19 cellular contexts compared by ENCODE assay signal in genomic region chr18:54206447-54206846, GRCh38. TPM values are rescaled to one million over a fixed set of nuclear protein-coding genes. Genes with fewer than 3 reads are reported as not detected.
DNase-seq lines count a peak whose midpoint lies in the region; ATAC-seq and TF ChIP-seq lines count a peak whose summit lies in the region.
"Had no signal": no experiment of that assay in that cellular context is flagged by ENCODE, and none has a peak within 500 bp of the region (broad histone marks: within the 10 kb centered on the region; RNA-seq: fewer than 3 reads in every experiment).

No MANE protein-coding gene starts in this region.

- POLR2A ChIA-PET in CD4-positive, alpha-beta memory T cell (lab: Charles Lee; ENCODE audit: partially characterized antibody), result no interaction called here

- no peak overlapping the region for H2AFZ ChIP-seq in Karpas-422 (ENCODE audit: low read length)

- no peak for TF ChIP-seq POLR2A in transverse colon (IDR thresholded peaks at IDR 0.05)

- no peak for TF ChIP-seq EP300 in transverse colon (IDR thresholded peaks at IDR 0.05; ENCODE audit: low read depth)

- peak overlapping the region; percentile 1 to 83 (median 12) for H3K27ac Mint-ChIP-seq in CD4-positive, alpha-beta memory T cell
- peak overlapping the region; percentile 65 to 88 for H3K27ac Mint-ChIP-seq in natural killer cell treated with Interleukin-12 subunit alpha and Interleukin-12 subunit beta and Interleukin-15 and Interleukin-18, amount 100 ng/mL, for 72 hours

- H3K79me2 ChIP-seq in Karpas-422 (ENCODE audit: low read length), result peaks cover 98% of the 10 kb centered on the region

- peaks cover 48% of the 10 kb centered on the region for H4K20me1 ChIP-seq in Karpas-422 (ENCODE audit: insufficient read depth, low read depth, low read length)

- no peaks in the 10 kb centered on the region for H3K27me3 ChIP-seq in CD4-positive, alpha-beta memory T cell (ENCODE audit: insufficient read depth, low read length)
- H3K27me3 ChIP-seq in Karpas-422 (ENCODE audit: low read length) (no peaks in the 10 kb centered on the region), transverse colon (no peaks in the 10 kb centered on the region)

- H3K4me1 ChIP-seq in CD4-positive, alpha-beta memory T cell (ENCODE audit: insufficient read depth, low read length), result peaks cover 32% of the 10 kb centered on the region
- H3K4me1 ChIP-seq in Karpas-422 (ENCODE audit: low read length) (peaks cover 61% of the 10 kb centered on the region), transverse colon (peaks cover 5 to 35% (median 10%) of the 10 kb centered on the region in 4 donors)

- peaks cover 16 to 39% of the 10 kb centered on the region in 2 donors for H3K36me3 Mint-ChIP-seq in CD4-positive, alpha-beta memory T cell
- H3K36me3 Mint-ChIP-seq in natural killer cell treated with Interleukin-12 subunit alpha and Interleukin-12 subunit beta and Interleukin-15 and Interleukin-18, amount 100 ng/mL, for 72 hours, result peaks cover 6% of the 10 kb centered on the region

- no peaks in the 10 kb centered on the region for H3K9me3 Mint-ChIP-seq in CD4-positive, alpha-beta memory T cell
- no peaks in the 10 kb centered on the region for H3K9me3 Mint-ChIP-seq in natural killer cell treated with Interleukin-12 subunit alpha and Interleukin-12 subunit beta and Interleukin-15 and Interleukin-18, amount 100 ng/mL, for 72 hours

- no peak overlapping the region for H3K4me3 ChIP-seq in CD4-positive, alpha-beta memory T cell (ENCODE audit: low read length in 2 of 2)
- H3K4me3 ChIP-seq in Karpas-422 (ENCODE audit: low read length), result no peak overlapping the region
- H3K4me3 ChIP-seq in transverse colon, result no peak overlapping the region

- no peaks in the 10 kb centered on the region for H3K36me3 ChIP-seq in CD4-positive, alpha-beta memory T cell (ENCODE audit: insufficient read depth, low read length)
- peaks cover 31% of the 10 kb centered on the region for H3K36me3 ChIP-seq in Karpas-422 (ENCODE audit: insufficient read depth, low read length)
- H3K36me3 ChIP-seq in transverse colon, result peaks cover 0 to 12% (median 6%) of the 10 kb centered on the region in 4 donors

- TF ChIP-seq CTCF in transverse colon (IDR thresholded peaks at IDR 0.05), result no peak

- no peak overlapping the region for H3K9ac ChIP-seq in Karpas-422 (ENCODE audit: low read length)

- H3K4me3 Mint-ChIP-seq in CD4-positive, alpha-beta memory T cell, result peak overlapping the region in 5 of 8 donors; percentile 1 to 61 (median 28)
- peak overlapping the region; percentile 42 for H3K4me3 Mint-ChIP-seq in natural killer cell treated with Interleukin-12 subunit alpha and Interleukin-12 subunit beta and Interleukin-15 and Interleukin-18, amount 100 ng/mL, for 72 hours

- no peaks in the 10 kb centered on the region for H3K9me2 ChIP-seq in Karpas-422 (replicated peaks; ENCODE audit: insufficient read depth, low read length)

- intact Hi-C loops in CD4-positive, alpha-beta memory T cell (cut with micrococcal nuclease), result no loop called here
- intact Hi-C loops in transverse colon (cut with DNase I; ENCODE audit: low total_unique reads), result no loop called here

- H3K27ac ChIP-seq in CD4-positive, alpha-beta memory T cell (ENCODE audit: low read depth, low read length), result no peak overlapping the region
- H3K27ac ChIP-seq in Karpas-422 (ENCODE audit: low read length), result peak overlapping the region; percentile 11; the same call in 1 of the 2 replicates
- H3K27ac ChIP-seq in transverse colon, result no peak overlapping the region

- ATAC-seq in natural killer cell treated with Interleukin-12 subunit alpha and Interleukin-12 subunit beta and Interleukin-15 and Interleukin-18, amount 100 ng/mL, for 72 hours, result no peak
- no peak for ATAC-seq in HG03139 (IDR thresholded peaks at IDR 0.05; ENCODE audit: unreplicated experiment)
- ATAC-seq: HepG2 had no signal

- H3K9me3 ChIP-seq in CD4-positive, alpha-beta memory T cell (ENCODE audit: control insufficient read depth in 1 of 2, low read length in 2 of 2), result no peaks in the 10 kb centered on the region
- no peaks in the 10 kb centered on the region for H3K9me3 ChIP-seq in Karpas-422 (ENCODE audit: low read length)
- H3K9me3 ChIP-seq in transverse colon, result no peaks in the 10 kb centered on the region

- H3K27me3 Mint-ChIP-seq in CD4-positive, alpha-beta memory T cell, result no peaks in the 10 kb centered on the region
- no peaks in the 10 kb centered on the region for H3K27me3 Mint-ChIP-seq in natural killer cell treated with Interleukin-12 subunit alpha and Interleukin-12 subunit beta and Interleukin-15 and Interleukin-18, amount 100 ng/mL, for 72 hours

- DNase-seq in CD4-positive, alpha-beta memory T cell, result no peak
- DNase-seq in Karpas-422 (no peak), amniotic epithelial cell (ENCODE audit: low read depth) (peak; percentile 44), superior temporal gyrus (ENCODE audit: extremely low spot score) (no peak), transverse colon (no peak)
- no peak for DNase-seq in natural killer cell treated with Interleukin-12 subunit alpha and Interleukin-12 subunit beta and Interleukin-15 and Interleukin-18, amount 100 ng/mL, for 72 hours (ENCODE audit: low spot score)
- DNase-seq in activated CD4-positive, alpha-beta T cell treated with anti-CD3 and anti-CD28 coated beads for 1 hour, result no peak
- DNase-seq: activated CD4-positive, alpha-beta T cell treated with anti-CD3 and anti-CD28 coated beads for 48 hours; activated T-cell treated with anti-CD3 and anti-CD28 coated beads for 4 hours; amniotic stem cell; DMS 273 treated with DMSO at 0.1 percent for 48 hours; kidney glomerular epithelial cell; MM.1S; NCI-H1694 treated with DMSO at 0.1 percent for 48 hours; NCI-H446 treated with DMSO at 0.1 percent for 48 hours; stimulated activated CD4-positive, alpha-beta T cell treated with anti-CD3 and anti-CD28 coated beads, Interleukin-1b, Interleukin-23, amount 100 ng/mL, for 48 hours; substantia nigra had no signal

- in situ Hi-C loops in transverse colon (cut with MboI; ENCODE audit: low pct_ligation_motif_present in 1 of 4, low pct_unique_long_range_greater_than_20kb in 1 of 4, low sequenced_read_pairs in 3 of 4), result no loop called here

- H3K4me1 Mint-ChIP-seq in CD4-positive, alpha-beta memory T cell, result peaks cover 34 to 67% (median 48%) of the 10 kb centered on the region in 4 donors
- H3K4me1 Mint-ChIP-seq in natural killer cell treated with Interleukin-12 subunit alpha and Interleukin-12 subunit beta and Interleukin-15 and Interleukin-18, amount 100 ng/mL, for 72 hours (ENCODE audit: low read depth in 2 of 2), result peaks cover 37 to 51% of the 10 kb centered on the region in 2 donors

- CTCF ChIA-PET in CD4-positive, alpha-beta memory T cell (lab: Charles Lee; ENCODE audit: partially characterized antibody), result interaction anchor here (1.1 to 1.2 kb wide), 4 partner anchors 9 to 18 kb away, joined by 3 read pairs; no protein-coding TSS in a partner anchor

- no peak overlapping the region for H3K4me2 ChIP-seq in Karpas-422 (ENCODE audit: low read depth, low read length, poor library complexity, severe bottlenecking)

- WGBS in transverse colon (ENCODE audit: low coverage in 1 of 2), 2 donors, result 51 to 60% methylated on average over 2 of the region's 2 CpGs

RNA-seq across cellular contexts. Expression of gene MBD2, which starts 18.0 kb away (rescaled TPM):
- total RNA-seq in CD4-positive, alpha-beta memory T cell, result 100 to 1,000 TPM; 107 to 108 TPM
- 10 to 100 TPM in 1 of 2 donors, 1 to 10 TPM in 1; 4.2 to 26.7 TPM for polyA plus RNA-seq in CD4-positive, alpha-beta memory T cell
- total RNA-seq in Karpas-422 (2014; rRNA removed; shearing (Covaris generic); ENCODE audit: low replicate concordance), result 53.5 and 61.3 TPM in 2 replicates
- total RNA-seq in natural killer cell treated with Interleukin-12 subunit alpha and Interleukin-12 subunit beta and Interleukin-15 and Interleukin-18, amount 100 ng/mL, for 72 hours, result 100 to 1,000 TPM; 149 to 211 TPM
- 10 to 100 TPM; 26.9 to 62.1 (median 35.9) TPM for total RNA-seq in transverse colon
